In the genomic region with DNA sequence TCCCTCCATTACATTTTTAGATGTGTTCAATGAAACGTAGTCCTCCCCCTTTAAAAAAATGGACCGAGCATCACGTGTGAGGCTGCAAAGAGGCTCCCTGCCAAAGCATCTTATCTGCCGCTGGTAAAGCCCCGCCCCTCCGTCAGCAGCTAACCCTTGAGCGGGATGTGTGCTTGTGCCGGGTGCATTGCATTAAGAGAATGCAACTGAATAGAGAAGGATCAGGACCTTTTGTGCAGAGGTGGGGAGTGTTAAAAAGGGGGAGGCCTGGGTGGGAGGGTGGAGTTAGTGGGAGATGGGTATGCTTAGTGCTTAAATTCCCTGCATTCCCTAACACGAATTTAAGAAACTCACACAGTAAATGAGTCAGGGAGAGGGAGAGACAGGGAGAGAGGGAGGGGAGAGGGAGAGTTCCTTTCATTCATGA, we compare ENCODE assay signal across 8 cellular contexts.
DNase-seq lines count a peak whose midpoint lies in the region; ATAC-seq and TF ChIP-seq lines count a peak whose summit lies in the region.

No MANE protein-coding gene starts in this region.

- peak overlapping the region; percentile 83 for H3K4me3 Mint-ChIP-seq in natural killer cell treated with Interleukin-12 subunit alpha and Interleukin-12 subunit beta and Interleukin-15 and Interleukin-18, amount 100 ng/mL, for 72 hours
- peak overlapping the region; percentile 64 to 81 for H3K4me3 Mint-ChIP-seq in stimulated activated naive CD8-positive, alpha-beta T cell treated with anti-CD3 and anti-CD28 coated beads, Interleukin-15, amount 100 ng/mL, for 72 hours

- H3K9me3 ChIP-seq in A673 (ENCODE audit: low read depth, low read length, poor library complexity, severe bottlenecking) = no peaks in the 10 kb centered on the region

- DNase-seq in A673 (ENCODE audit: low spot score) = peak; percentile 86
- DNase-seq in NCI-H69 (lab: John Stamatoyannopoulos, UW) = peak; percentile 85
- DNase-seq in activated CD8-positive, alpha-beta memory T cell treated with anti-CD3 and anti-CD28 coated beads, Interleukin-2, amount 50 U/mL, for 1 hour (ENCODE audit: extremely low read depth) = peak; percentile 16
- DNase-seq in erythroblast (lab: John Stamatoyannopoulos, UW) = peak; percentile 91 to 92
- peak; percentile 76 for DNase-seq in natural killer cell treated with Interleukin-12 subunit alpha and Interleukin-12 subunit beta and Interleukin-15 and Interleukin-18, amount 100 ng/mL, for 72 hours (ENCODE audit: low spot score)
- peak; percentile 19 to 45 for DNase-seq in stimulated activated naive CD8-positive, alpha-beta T cell treated with anti-CD3 and anti-CD28 coated beads, Interleukin-15, amount 100 ng/mL, for 72 hours

- H3K27me3 ChIP-seq in A673 (replicated peaks; ENCODE audit: insufficient read depth, low read depth, low read length, poor library complexity) = no peaks in the 10 kb centered on the region

- H3K27me3 Mint-ChIP-seq in natural killer cell treated with Interleukin-12 subunit alpha and Interleukin-12 subunit beta and Interleukin-15 and Interleukin-18, amount 100 ng/mL, for 72 hours = no peaks in the 10 kb centered on the region
- no peaks in the 10 kb centered on the region for H3K27me3 Mint-ChIP-seq in stimulated activated naive CD8-positive, alpha-beta T cell treated with anti-CD3 and anti-CD28 coated beads, Interleukin-15, amount 100 ng/mL, for 72 hours

- peak; percentile 73 for ATAC-seq in GM18858 (IDR thresholded peaks at IDR 0.05; ENCODE audit: unreplicated experiment)
- ATAC-seq in HG03159 (IDR thresholded peaks at IDR 0.05; ENCODE audit: unreplicated experiment) = peak; percentile 90
- ATAC-seq in natural killer cell treated with Interleukin-12 subunit alpha and Interleukin-12 subunit beta and Interleukin-15 and Interleukin-18, amount 100 ng/mL, for 72 hours = peak; percentile 87 to 95
- peak; percentile 92 for ATAC-seq in stimulated activated naive CD8-positive, alpha-beta T cell treated with anti-CD3 and anti-CD28 coated beads, Interleukin-15, amount 100 ng/mL, for 72 hours

- TF ChIP-seq CTCF in A673 (conservative IDR thresholded peaks at IDR 0.05; ENCODE audit: low read depth, low read length) = no peak

- no peaks in the 10 kb centered on the region for H3K36me3 ChIP-seq in A673 (ENCODE audit: insufficient read depth, low read length, poor library complexity, severe bottlenecking)

- intact Hi-C loops in A673 (cut with micrococcal nuclease; ENCODE audit: unreplicated experiment) = no loop called here

- H3K36me3 Mint-ChIP-seq in natural killer cell treated with Interleukin-12 subunit alpha and Interleukin-12 subunit beta and Interleukin-15 and Interleukin-18, amount 100 ng/mL, for 72 hours = no peaks in the 10 kb centered on the region

- POLR2A ChIA-PET in A673 (lab: Charles Lee; ENCODE audit: low non-redundant PET) = no interaction called here

- no peak overlapping the region for H3K27ac ChIP-seq in A673 (ENCODE audit: low read depth, low read length, poor library complexity, severe bottlenecking)

- peaks cover 19% of the 10 kb centered on the region for H3K4me1 ChIP-seq in A673 (ENCODE audit: insufficient read depth, low read length, poor library complexity, severe bottlenecking)

- H3K27ac Mint-ChIP-seq in natural killer cell treated with Interleukin-12 subunit alpha and Interleukin-12 subunit beta and Interleukin-15 and Interleukin-18, amount 100 ng/mL, for 72 hours = peak overlapping the region; percentile 80 to 85
- H3K27ac Mint-ChIP-seq in stimulated activated naive CD8-positive, alpha-beta T cell treated with anti-CD3 and anti-CD28 coated beads, Interleukin-15, amount 100 ng/mL, for 72 hours = no peak overlapping the region

- H3K4me3 ChIP-seq in A673 (ENCODE audit: low read depth, low read length, poor library complexity, severe bottlenecking) = no peak overlapping the region

- no peak for TF ChIP-seq POLR2A in erythroblast (IDR thresholded peaks at IDR 0.05; ENCODE audit: low read length)

- H3K4me1 Mint-ChIP-seq in natural killer cell treated with Interleukin-12 subunit alpha and Interleukin-12 subunit beta and Interleukin-15 and Interleukin-18, amount 100 ng/mL, for 72 hours (ENCODE audit: low read depth in 2 of 2) = peaks cover 29 to 58% of the 10 kb centered on the region in 2 donors
- peaks cover 62% of the 10 kb centered on the region for H3K4me1 Mint-ChIP-seq in stimulated activated naive CD8-positive, alpha-beta T cell treated with anti-CD3 and anti-CD28 coated beads, Interleukin-15, amount 100 ng/mL, for 72 hours

- no peaks in the 10 kb centered on the region for H3K9me3 Mint-ChIP-seq in natural killer cell treated with Interleukin-12 subunit alpha and Interleukin-12 subunit beta and Interleukin-15 and Interleukin-18, amount 100 ng/mL, for 72 hours
- H3K9me3 Mint-ChIP-seq in stimulated activated naive CD8-positive, alpha-beta T cell treated with anti-CD3 and anti-CD28 coated beads, Interleukin-15, amount 100 ng/mL, for 72 hours = no peaks in the 10 kb centered on the region

- CTCF ChIA-PET in A673 (lab: Charles Lee) = no interaction called here

- no TSS peak for BruUV-seq in A673 (replicated peaks; lab: Mats Ljungman, UMichigan)

Comparison
In these comparisons a context has a peak if more than half of its experiments do, and no peak if none do; other contexts are left out.
1. DNase-seq: peak in every context shown above with its lines; median percentile 92 in erythroblast; 86 in A673; 85 in NCI-H69; 76 in natural killer cell treated with Interleukin-12 subunit alpha and Interleukin-12 subunit beta and Interleukin-15 and Interleukin-18, amount 100 ng/mL, for 72 hours; 32 in stimulated activated naive CD8-positive, alpha-beta T cell treated with anti-CD3 and anti-CD28 coated beads, Interleukin-15, amount 100 ng/mL, for 72 hours; 16 in activated CD8-positive, alpha-beta memory T cell treated with anti-CD3 and anti-CD28 coated beads, Interleukin-2, amount 50 U/mL, for 1 hour.
2. H3K27ac Mint-ChIP-seq: peak in natural killer cell treated with Interleukin-12 subunit alpha and Interleukin-12 subunit beta and Interleukin-15 and Interleukin-18, amount 100 ng/mL, for 72 hours (2 of 2); none in stimulated activated naive CD8-positive, alpha-beta T cell treated with anti-CD3 and anti-CD28 coated beads, Interleukin-15, amount 100 ng/mL, for 72 hours (0 of 2).
3. Peak in every context shown above with its lines, with median percentiles within 50 percentile points of each other: ATAC-seq.